2 cellular contexts compared by ENCODE assay signal in genomic region chr12:93754859-93755258, GRCh38.
DNase-seq lines count a peak whose midpoint lies in the region; ATAC-seq, FAIRE-seq and TF ChIP-seq lines count a peak whose summit lies in the region.
"Not testable (repeated sequence)": the region's sequence is repeated elsewhere in the genome, so short reads cannot be mapped to it uniquely, and the experiment has no call there.

No MANE protein-coding gene starts in this region.

- H3K4me1 Mint-ChIP-seq in activated T-helper 17 cell treated with anti-CD3 and anti-CD28 coated beads, Interleukin-2, amount 50 U/mL, for 72 hours, result peaks cover 23% of the 10 kb centered on the region

- not testable (repeated sequence) for BruUV-seq in K562 (replicated peaks; lab: Mats Ljungman, UMichigan)

- not testable (repeated sequence) for H3K36me3 Mint-ChIP-seq in activated T-helper 17 cell treated with anti-CD3 and anti-CD28 coated beads, Interleukin-2, amount 50 U/mL, for 72 hours (ENCODE audit: low read depth)

- FAIRE-seq in K562 (lab: Jason Lieb, UNC), result not testable (repeated sequence)

- not testable (repeated sequence) for H4K20me1 ChIP-seq in K562 (replicated peaks; ENCODE audit: control insufficient read depth, insufficient read depth, low read length)

- TF ChIP-seq CTCF in K562 (IDR thresholded peaks at IDR 0.05 in 2 of 3, conservative IDR thresholded peaks at IDR 0.05 in 1 of 3; ENCODE audit: insufficient read depth in 2 of 3, low read depth in 1 of 3, low read length in 3 of 3), result not testable (repeated sequence)

- H3K27ac ChIP-seq in K562 (ENCODE audit: extremely low read depth, low read depth, low read length), result not testable (repeated sequence)

- ATAC-seq in activated T-helper 17 cell treated with anti-CD3 and anti-CD28 coated beads, Interleukin-2, amount 50 U/mL, for 72 hours (replicated peaks), result peak; percentile 26
- ATAC-seq in K562, result not testable (repeated sequence)

- POLR2A ChIA-PET in K562 (lab: Yijun Ruan, JAX), result interaction anchor here (0.9 kb wide), 1 partner anchor 182 kb away, joined by 3 read pairs; no protein-coding TSS in a partner anchor

- in situ Hi-C loops in K562 (cut with MboI), result loop anchor here (5.0 kb wide), 1 partner anchor 347 kb away; no protein-coding TSS in a partner anchor

- H3K27ac Mint-ChIP-seq in activated T-helper 17 cell treated with anti-CD3 and anti-CD28 coated beads, Interleukin-2, amount 50 U/mL, for 72 hours, result not testable (repeated sequence)

- not testable (repeated sequence) for H2AFZ ChIP-seq in K562 (ENCODE audit: low read depth, low read length)

- peaks cover 15% of the 10 kb centered on the region for H3K9me3 ChIP-seq in K562 (replicated peaks; ENCODE audit: control insufficient read depth, insufficient read depth, low read depth, low read length)

- H3K4me2 ChIP-seq in K562 (ENCODE audit: insufficient read depth, low read length), result not testable (repeated sequence)

- CTCF ChIA-PET in K562 (lab: Yijun Ruan, JAX; ENCODE audit: low intra/inter-chr PET ratio), result not testable (repeated sequence)

- not testable (repeated sequence) for H3K9me1 ChIP-seq in K562 (ENCODE audit: control insufficient read depth, insufficient read depth, low read length)

- TF ChIP-seq POLR2A in K562 (conservative IDR thresholded peaks at IDR 0.05), result not testable (repeated sequence)

- DNase-seq in K562 (ENCODE audit: extremely low read depth in 1 of 4, low spot score in 3 of 4), result not testable (repeated sequence)

- TF ChIP-seq EP300 in K562 (IDR thresholded peaks at IDR 0.05; ENCODE audit: low read length), result not testable (repeated sequence)

- not testable (repeated sequence) for TF ChIP-seq RAD21 in K562 (CRISPR knock-in tag; conservative IDR thresholded peaks at IDR 0.05 in 1 of 2, IDR thresholded peaks at IDR 0.05 in 1 of 2)

- not testable (repeated sequence) for H3K4me3 ChIP-seq in K562

- H3K27me3 ChIP-seq in K562 (ENCODE audit: control insufficient read depth in 2 of 2, insufficient read depth in 2 of 2, low read length in 2 of 2), result not testable (repeated sequence)

- H3K27me3 Mint-ChIP-seq in activated T-helper 17 cell treated with anti-CD3 and anti-CD28 coated beads, Interleukin-2, amount 50 U/mL, for 72 hours, result not testable (repeated sequence)

- peaks cover 12 to 39% of the 10 kb centered on the region in 2 experiments for H3K4me1 ChIP-seq in K562 (replicated peaks in 1 of 2; ENCODE audit: control insufficient read depth in 2 of 2, insufficient read depth in 2 of 2, low read length in 2 of 2)

- not testable (repeated sequence) for H3K4me3 Mint-ChIP-seq in activated T-helper 17 cell treated with anti-CD3 and anti-CD28 coated beads, Interleukin-2, amount 50 U/mL, for 72 hours

- peaks cover 13% of the 10 kb centered on the region for H3K9me3 Mint-ChIP-seq in activated T-helper 17 cell treated with anti-CD3 and anti-CD28 coated beads, Interleukin-2, amount 50 U/mL, for 72 hours

- intact Hi-C loops in K562 (cut with micrococcal nuclease), result loop anchor here (5.0 kb wide), 1 partner anchor 78 kb away; the partner anchor contains the start of gene CRADD

- H3K79me2 ChIP-seq in K562 (ENCODE audit: control insufficient read depth, insufficient read depth, low read length), result peaks cover 12% of the 10 kb centered on the region; the same call in 2 of the 3 replicates

- H3K9ac ChIP-seq in K562 (ENCODE audit: insufficient read depth in 1 of 2, low read depth in 2 of 2, low read length in 2 of 2), result not testable (repeated sequence)

- not testable (repeated sequence) for H3K36me3 ChIP-seq in K562 (ENCODE audit: control insufficient read depth, insufficient read depth, low read length)

TF ChIP-seq in K562, 482 proteins besides CTCF, POLR2A, EP300 and RAD21:
- TF ChIP-seq ZFP36 (IDR thresholded peaks at IDR 0.05; ENCODE audit: low read depth, low read length, partially characterized antibody), result peak; percentile 43
- TF ChIP-seq ZNF431 (CRISPR knock-in tag; IDR thresholded peaks at IDR 0.05), result peak; percentile 98
